Comparison of ENCODE assay signal across 25 cellular contexts in genomic region chr3:126467611-126467955, GRCh38. TPM values are rescaled to one million over a fixed set of nuclear protein-coding genes. Genes with fewer than 3 reads are reported as not detected.
"Had no signal": no experiment of that assay in that cellular context is flagged by ENCODE, and none has a peak within 500 bp of the region (broad histone marks: within the 10 kb centered on the region; RNA-seq: fewer than 3 reads in every experiment).

No MANE protein-coding gene starts in this region.

- ATAC-seq: activated CD4-positive, alpha-beta T cell treated with anti-CD3 and anti-CD28 coated beads for 36 hours; left colon; mucosa of descending colon; stimulated activated memory B cell treated with anti-CD40 and anti-IgM and Interleukin-4, amounts not matched to agents 10 μg/mL and 1 μg/mL and 100 μg/mL, for 72 hours; T-cell had no signal

- DNase-seq: activated CD4-positive, alpha-beta T cell treated with anti-CD3 and anti-CD28 coated beads for 36 hours; activated CD4-positive, alpha-beta T cell treated with anti-CD3 and anti-CD28 coated beads, Interleukin-2, amount 50 U/mL, for 4 hours; activated naive CD4-positive, alpha-beta T cell treated with Interleukin-2 at 50 U/mL for 16 hours; activated naive CD8-positive, alpha-beta T cell treated with anti-CD3 and anti-CD28 coated beads for 36 hours; colonic mucosa; heart right ventricle; left colon; mesendoderm; mucosa of descending colon; T-cell; testis; trophoblast cell; WERI-Rb-1 had no signal

- H3K4me3 Mint-ChIP-seq: activated CD4-positive, alpha-beta T cell treated with anti-CD3 and anti-CD28 coated beads for 36 hours; activated naive CD8-positive, alpha-beta T cell treated with anti-CD3 and anti-CD28 coated beads for 36 hours; central memory CD8-positive, alpha-beta T cell; stimulated activated memory B cell treated with anti-CD40 and anti-IgM and Interleukin-4, amounts not matched to agents 10 μg/mL and 1 μg/mL and 100 μg/mL, for 72 hours; T-cell; T-helper 2 cell treated with Interferon-gamma antibody and Interleukin-4, amounts not matched to agents 5 μg/mL and 100 μg/mL, for 36 hours had no signal

- H3K9me3 Mint-ChIP-seq: activated naive CD8-positive, alpha-beta T cell treated with anti-CD3 and anti-CD28 coated beads for 36 hours; central memory CD8-positive, alpha-beta T cell; neural crest cell; stimulated activated memory B cell treated with anti-CD40 and anti-IgM and Interleukin-4, amounts not matched to agents 10 μg/mL and 1 μg/mL and 100 μg/mL, for 72 hours; T-cell; T-helper 2 cell treated with Interferon-gamma antibody and Interleukin-4, amounts not matched to agents 5 μg/mL and 100 μg/mL, for 36 hours had no signal

- H3K4me3 ChIP-seq: colonic mucosa, heart right ventricle, lower lobe of right lung, mucosa of descending colon, skin epidermis, testis, vagina had no signal

- H3K9me3 ChIP-seq: colonic mucosa, heart right ventricle, lower lobe of right lung, mucosa of descending colon, testis, vagina had no signal

- H3K27me3 Mint-ChIP-seq: activated CD4-positive, alpha-beta T cell treated with anti-CD3 and anti-CD28 coated beads for 36 hours; activated naive CD8-positive, alpha-beta T cell treated with anti-CD3 and anti-CD28 coated beads for 36 hours; central memory CD8-positive, alpha-beta T cell; progenitor cell of endocrine pancreas; stimulated activated memory B cell treated with anti-CD40 and anti-IgM and Interleukin-4, amounts not matched to agents 10 μg/mL and 1 μg/mL and 100 μg/mL, for 72 hours; T-cell had no signal

- H3K27me3 ChIP-seq: colonic mucosa, heart right ventricle, testis, vagina had no signal

- H3K27ac ChIP-seq: colonic mucosa, testis, vagina, WERI-Rb-1 had no signal

- H3K27ac Mint-ChIP-seq: activated naive CD8-positive, alpha-beta T cell treated with anti-CD3 and anti-CD28 coated beads for 36 hours; progenitor cell of endocrine pancreas; T-cell; T-helper 2 cell treated with Interferon-gamma antibody and Interleukin-4, amounts not matched to agents 5 μg/mL and 100 μg/mL, for 36 hours had no signal

RNA-seq across cellular contexts. Expression of gene UROC1, which starts 50.0 kb away (rescaled TPM):
- total RNA-seq: activated CD4-positive, alpha-beta T cell treated with anti-CD3 and anti-CD28 coated beads for 36 hours; activated naive CD8-positive, alpha-beta T cell treated with anti-CD3 and anti-CD28 coated beads for 36 hours; astrocyte; colonic mucosa; epithelial cell of proximal tubule; fibroblast of villous mesenchyme; heart right ventricle; left colon; lower lobe of right lung; mucosa of descending colon; neural crest cell; omental fat pad; progenitor cell of endocrine pancreas; vagina had no signal

RNA-seq across cellular contexts. Expression of gene CHST13, which starts 56.4 kb away (rescaled TPM):
- total RNA-seq: activated CD4-positive, alpha-beta T cell treated with anti-CD3 and anti-CD28 coated beads for 36 hours; activated naive CD8-positive, alpha-beta T cell treated with anti-CD3 and anti-CD28 coated beads for 36 hours; astrocyte; fibroblast of villous mesenchyme had no signal
